ENCODE assay signal across 38 cellular contexts in the genomic region with DNA sequence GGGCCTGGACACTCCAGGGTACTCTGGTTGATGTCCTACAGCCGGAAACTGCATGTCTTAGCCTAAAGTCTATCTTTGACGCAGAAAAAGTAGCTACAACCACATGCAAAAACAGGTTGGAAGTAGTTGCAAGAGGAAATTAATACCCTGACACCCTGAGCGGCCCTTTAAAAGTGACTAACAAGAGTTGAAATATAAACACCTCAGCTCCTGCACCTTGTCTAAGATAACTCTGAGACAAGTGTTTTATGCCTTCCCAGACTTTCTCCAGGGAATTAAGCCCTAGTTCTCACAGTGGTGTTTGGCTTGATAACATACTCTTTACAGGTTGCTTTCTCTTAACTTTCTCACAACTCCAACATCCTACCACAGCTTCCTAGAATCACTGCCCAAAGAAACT.
"Had no signal": no experiment of that assay in that cellular context is flagged by ENCODE, and none has a peak within 500 bp of the region (broad histone marks: within the 10 kb centered on the region; RNA-seq: fewer than 3 reads in every experiment).

No MANE protein-coding gene starts in this region.

- H3K27me3 Mint-ChIP-seq: activated naive CD4-positive, alpha-beta T cell treated with anti-CD3 and anti-CD28 coated beads, Interleukin-2, amount 10 ng/mL, durations not matched to agents 7 days and 5 days; activated naive CD4-positive, alpha-beta T cell treated with anti-CD3 and anti-CD28 coated beads, Interleukin-2, amount 50 U/mL, for 24 hours; activated naive CD8-positive, alpha-beta T cell; activated naive CD8-positive, alpha-beta T cell treated with anti-CD3 and anti-CD28 coated beads for 36 hours; activated naive CD8-positive, alpha-beta T cell treated with anti-CD3 and anti-CD28 coated beads, Interleukin-2, amount 10 ng/mL, durations not matched to agents 7 days and 5 days; activated naive CD8-positive, alpha-beta T cell treated with anti-CD3 and anti-CD28 coated beads, Interleukin-2, amount 50 U/mL, for 24 hours; activated T-helper 17 cell treated with anti-CD3 and anti-CD28 coated beads, Interleukin-2, amount 50 U/mL, for 72 hours; brain; central memory CD8-positive, alpha-beta T cell had no signal

- H3K27me3 ChIP-seq: adrenal gland, ascending aorta, body of pancreas, brain microvascular endothelial cell, cardiac muscle cell had no signal

- H3K27ac ChIP-seq: adrenal gland, ascending aorta, body of pancreas, brain microvascular endothelial cell, breast epithelium, cardiac muscle cell had no signal

- H3K27ac Mint-ChIP-seq: activated naive CD4-positive, alpha-beta T cell treated with anti-CD3 and anti-CD28 coated beads for 36 hours; activated naive CD4-positive, alpha-beta T cell treated with anti-CD3 and anti-CD28 coated beads, Interleukin-2, amount 10 ng/mL, durations not matched to agents 7 days and 5 days; activated naive CD4-positive, alpha-beta T cell treated with anti-CD3 and anti-CD28 coated beads, Interleukin-2, amount 50 U/mL, for 24 hours; activated naive CD4-positive, alpha-beta T cell treated with anti-CD3 and anti-CD28 coated beads, Interleukin-2, amount 50 U/mL, for 72 hours; activated naive CD8-positive, alpha-beta T cell; activated naive CD8-positive, alpha-beta T cell treated with anti-CD3 and anti-CD28 coated beads for 36 hours; activated naive CD8-positive, alpha-beta T cell treated with anti-CD3 and anti-CD28 coated beads, Interleukin-2, amount 10 ng/mL, durations not matched to agents 7 days and 5 days; activated naive CD8-positive, alpha-beta T cell treated with anti-CD3 and anti-CD28 coated beads, Interleukin-2, amount 50 U/mL, for 24 hours; activated T-cell treated with anti-CD3 and anti-CD28 coated beads, Interleukin-2, amount 50 U/mL, for 24 hours; activated T-cell treated with anti-CD3 and anti-CD28 coated beads, Interleukin-2, amount 50 U/mL, for 72 hours; activated T-helper 1 cell treated with anti-CD3 and anti-CD28 coated beads, Interleukin-12 subunit alpha, Interleukin-12 subunit beta, Interleukin-2, Interleukin-4 antibody, amounts not matched to agents 30 ng/mL and 10 ng/mL and 1 ng/mL, durations not matched to agents 14 hours and 24 hours and 36 hours; activated T-helper 17 cell treated with anti-CD3 and anti-CD28 coated beads, Interleukin-2, amount 50 U/mL, for 72 hours; activated T-helper 2 cell treated with anti-CD3 and anti-CD28 coated beads, Interferon-gamma antibody, Interleukin-2, Interleukin-4, amounts not matched to agents 10 μg/mL and 5 μg/mL and 100 μg/mL, durations not matched to agents 14 hours and 24 hours and 36 hours; brain had no signal

- H3K4me3 Mint-ChIP-seq: activated naive CD4-positive, alpha-beta T cell treated with anti-CD3 and anti-CD28 coated beads for 36 hours; activated naive CD4-positive, alpha-beta T cell treated with anti-CD3 and anti-CD28 coated beads, Interleukin-2, amount 10 ng/mL, durations not matched to agents 7 days and 5 days; activated naive CD4-positive, alpha-beta T cell treated with anti-CD3 and anti-CD28 coated beads, Interleukin-2, amount 50 U/mL, for 24 hours; activated naive CD8-positive, alpha-beta T cell; activated naive CD8-positive, alpha-beta T cell treated with anti-CD3 and anti-CD28 coated beads for 36 hours; activated naive CD8-positive, alpha-beta T cell treated with anti-CD3 and anti-CD28 coated beads, Interleukin-2, amount 10 ng/mL, durations not matched to agents 7 days and 5 days; activated naive CD8-positive, alpha-beta T cell treated with anti-CD3 and anti-CD28 coated beads, Interleukin-2, amount 50 U/mL, for 24 hours; activated T-cell treated with anti-CD3 and anti-CD28 coated beads, Interleukin-2, amount 50 U/mL, for 24 hours; activated T-cell treated with anti-CD3 and anti-CD28 coated beads, Interleukin-2, amount 50 U/mL, for 4 hours; activated T-cell treated with anti-CD3 and anti-CD28 coated beads, Interleukin-2, amount 50 U/mL, for 72 hours; activated T-helper 1 cell treated with anti-CD3 and anti-CD28 coated beads, Interleukin-12 subunit alpha, Interleukin-12 subunit beta, Interleukin-2, Interleukin-4 antibody, amounts not matched to agents 30 ng/mL and 10 ng/mL and 1 ng/mL, durations not matched to agents 14 hours and 24 hours and 36 hours; activated T-helper 17 cell treated with anti-CD3 and anti-CD28 coated beads, Interleukin-2, amount 50 U/mL, for 72 hours; brain; central memory CD8-positive, alpha-beta T cell had no signal

- H3K4me3 ChIP-seq: adrenal gland, ascending aorta, body of pancreas, breast epithelium, cardiac muscle cell had no signal

- H3K9me3 Mint-ChIP-seq: activated naive CD4-positive, alpha-beta T cell treated with anti-CD3 and anti-CD28 coated beads, Interleukin-2, amount 50 U/mL, for 24 hours; activated naive CD4-positive, alpha-beta T cell treated with anti-CD3 and anti-CD28 coated beads, Interleukin-2, amount 50 U/mL, for 72 hours; activated naive CD8-positive, alpha-beta T cell treated with anti-CD3 and anti-CD28 coated beads for 36 hours; central memory CD8-positive, alpha-beta T cell had no signal

- DNase-seq: activated effector memory CD4-positive, alpha-beta T cell treated with anti-CD3 and anti-CD28 coated beads, Interleukin-2, amount 50 U/mL, for 16 hours; activated effector memory CD4-positive, alpha-beta T cell treated with Interleukin-2 at 50 U/mL for 16 hours; activated gamma-delta T cell; activated gamma-delta T cell treated with Interleukin-2 at 50 U/mL for 16 hours; activated naive CD4-positive, alpha-beta T cell; activated naive CD4-positive, alpha-beta T cell treated with anti-CD3 and anti-CD28 coated beads for 36 hours; activated naive CD4-positive, alpha-beta T cell treated with anti-CD3 and anti-CD28 coated beads, Interleukin-2, amount 10 ng/mL, durations not matched to agents 7 days and 5 days; activated naive CD4-positive, alpha-beta T cell treated with anti-CD3 and anti-CD28 coated beads, Interleukin-2, amount 50 U/mL, for 16 hours; activated naive CD4-positive, alpha-beta T cell treated with Interleukin-2 at 50 U/mL for 16 hours; activated naive CD8-positive, alpha-beta T cell treated with anti-CD3 and anti-CD28 coated beads for 36 hours; activated naive CD8-positive, alpha-beta T cell treated with anti-CD3 and anti-CD28 coated beads, Interleukin-2, amount 10 ng/mL, durations not matched to agents 7 days and 5 days; activated naive CD8-positive, alpha-beta T cell treated with anti-CD3 and anti-CD28 coated beads, Interleukin-2, amount 50 U/mL, for 24 hours; activated T-cell treated with anti-CD3 and anti-CD28 coated beads, Interleukin-2, amount 50 U/mL, for 1 hour; activated T-cell treated with anti-CD3 and anti-CD28 coated beads, Interleukin-2, amount 50 U/mL, for 24 hours; activated T-cell treated with anti-CD3 and anti-CD28 coated beads, Interleukin-2, amount 50 U/mL, for 4 hours; activated T-cell treated with anti-CD3 and anti-CD28 coated beads, Interleukin-2, amount 50 U/mL, for 48 hours; activated T-cell treated with anti-CD3 and anti-CD28 coated beads, Interleukin-2, amount 50 U/mL, for 72 hours; adrenal gland; amniotic stem cell; amygdala; anterior cingulate cortex; aorta; body of pancreas; brain microvascular endothelial cell; central memory CD4-positive, alpha-beta T cell; cerebellar nuclear complex had no signal

- H3K9me3 ChIP-seq: body of pancreas had no signal

- H3K4me1 Mint-ChIP-seq: activated naive CD4-positive, alpha-beta T cell treated with anti-CD3 and anti-CD28 coated beads, Interleukin-2, amount 10 ng/mL, durations not matched to agents 7 days and 5 days; activated naive CD4-positive, alpha-beta T cell treated with anti-CD3 and anti-CD28 coated beads, Interleukin-2, amount 50 U/mL, for 24 hours; activated naive CD8-positive, alpha-beta T cell treated with anti-CD3 and anti-CD28 coated beads for 36 hours; activated naive CD8-positive, alpha-beta T cell treated with anti-CD3 and anti-CD28 coated beads, Interleukin-2, amount 10 ng/mL, durations not matched to agents 7 days and 5 days; activated naive CD8-positive, alpha-beta T cell treated with anti-CD3 and anti-CD28 coated beads, Interleukin-2, amount 50 U/mL, for 24 hours; activated T-helper 17 cell treated with anti-CD3 and anti-CD28 coated beads, Interleukin-2, amount 50 U/mL, for 72 hours; central memory CD8-positive, alpha-beta T cell had no signal

- H3K36me3 Mint-ChIP-seq: activated naive CD4-positive, alpha-beta T cell treated with anti-CD3 and anti-CD28 coated beads, Interleukin-2, amount 10 ng/mL, durations not matched to agents 7 days and 5 days; activated naive CD4-positive, alpha-beta T cell treated with anti-CD3 and anti-CD28 coated beads, Interleukin-2, amount 50 U/mL, for 24 hours; activated naive CD8-positive, alpha-beta T cell; activated naive CD8-positive, alpha-beta T cell treated with anti-CD3 and anti-CD28 coated beads for 36 hours; activated naive CD8-positive, alpha-beta T cell treated with anti-CD3 and anti-CD28 coated beads, Interleukin-2, amount 10 ng/mL, durations not matched to agents 7 days and 5 days; brain had no signal

- H3K36me3 ChIP-seq: adrenal gland, ascending aorta, brain microvascular endothelial cell, breast epithelium, cardiac muscle cell had no signal

- FAIRE-seq: bronchial epithelial cell had no signal

- H3K4me1 ChIP-seq: adrenal gland, ascending aorta, body of pancreas, breast epithelium had no signal
